8 cellular contexts compared by ENCODE assay signal in genomic region chr6:16514249-16514648, GRCh38.
DNase-seq lines count a peak whose midpoint lies in the region; ATAC-seq and TF ChIP-seq lines count a peak whose summit lies in the region.

No MANE protein-coding gene starts in this region.

- DNase-seq in activated naive CD4-positive, alpha-beta T cell treated with anti-CD3 and anti-CD28 coated beads for 36 hours, result peak; percentile 48
- no peak for DNase-seq in activated naive CD4-positive, alpha-beta T cell treated with anti-CD3 and anti-CD28 coated beads, Interleukin-2, amount 50 U/mL, for 16 hours
- DNase-seq in NCI-H226 (peak; percentile 50), adrenal gland (peak in 1 of 7 donors; percentile 21), hippocampal formation (lab: John Stamatoyannopoulos, UW) (peak; percentile 28 to 72), NK-92 (lab: John Stamatoyannopoulos, UW; ENCODE audit: unreplicated experiment) (no peak), mesenteric fat pad (ENCODE audit: low spot score) (no peak)
- no peak for DNase-seq in stimulated activated naive B cell treated with anti-CD40 and anti-IgM and Interleukin-4, amounts not matched to agents 10 μg/mL and 1 μg/mL and 100 μg/mL, for 72 hours

- no peaks in the 10 kb centered on the region for H3K9me3 ChIP-seq in adrenal gland (replicated peaks in 1 of 3)

- H3K27me3 Mint-ChIP-seq in activated naive CD4-positive, alpha-beta T cell treated with anti-CD3 and anti-CD28 coated beads for 36 hours (ENCODE audit: low read depth), result no peaks in the 10 kb centered on the region
- peaks cover 0 to 7% of the 10 kb centered on the region in 2 donors for H3K27me3 Mint-ChIP-seq in stimulated activated naive B cell treated with anti-CD40 and anti-IgM and Interleukin-4, amounts not matched to agents 10 μg/mL and 1 μg/mL and 100 μg/mL, for 72 hours

- H3K27ac ChIP-seq in adrenal gland, result no peak overlapping the region

- H3K9me3 Mint-ChIP-seq in activated naive CD4-positive, alpha-beta T cell treated with anti-CD3 and anti-CD28 coated beads for 36 hours, result no peaks in the 10 kb centered on the region
- H3K9me3 Mint-ChIP-seq in stimulated activated naive B cell treated with anti-CD40 and anti-IgM and Interleukin-4, amounts not matched to agents 10 μg/mL and 1 μg/mL and 100 μg/mL, for 72 hours, result no peaks in the 10 kb centered on the region

- no peaks in the 10 kb centered on the region for H3K36me3 Mint-ChIP-seq in activated naive CD4-positive, alpha-beta T cell treated with anti-CD3 and anti-CD28 coated beads for 36 hours (ENCODE audit: low read depth)
- peaks cover 46 to 59% of the 10 kb centered on the region in 2 donors for H3K36me3 Mint-ChIP-seq in stimulated activated naive B cell treated with anti-CD40 and anti-IgM and Interleukin-4, amounts not matched to agents 10 μg/mL and 1 μg/mL and 100 μg/mL, for 72 hours

- TF ChIP-seq CTCF in adrenal gland (IDR thresholded peaks at IDR 0.05), result peak; percentile 21 to 68 (median 53)

- peaks cover 0 to 14% of the 10 kb centered on the region in 2 donors for H3K4me1 ChIP-seq in adrenal gland (replicated peaks in 1 of 2)

- H3K36me3 ChIP-seq in adrenal gland (replicated peaks in 1 of 2), result no peaks in the 10 kb centered on the region

- CTCF ChIA-PET in activated naive CD4-positive, alpha-beta T cell treated with anti-CD3 and anti-CD28 coated beads for 36 hours (lab: Charles Lee), result interaction anchor here (0.7 to 7.9 kb wide), 18 partner anchors 7 to 306 kb away, joined by 3 to 87 read pairs (median 5); partner anchors contain the start of gene ATXN1

- peak; percentile 24 to 49 for ATAC-seq in stimulated activated naive B cell treated with anti-CD40 and anti-IgM and Interleukin-4, amounts not matched to agents 10 μg/mL and 1 μg/mL and 100 μg/mL, for 72 hours (replicated peaks)

- no peak for TF ChIP-seq POLR2A in adrenal gland (IDR thresholded peaks at IDR 0.05)

- H3K4me3 ChIP-seq in adrenal gland, result no peak overlapping the region

- H3K4me1 Mint-ChIP-seq in activated naive CD4-positive, alpha-beta T cell treated with anti-CD3 and anti-CD28 coated beads for 36 hours (ENCODE audit: low read depth), result peaks cover 53% of the 10 kb centered on the region
- peaks cover 50 to 65% of the 10 kb centered on the region in 2 donors for H3K4me1 Mint-ChIP-seq in stimulated activated naive B cell treated with anti-CD40 and anti-IgM and Interleukin-4, amounts not matched to agents 10 μg/mL and 1 μg/mL and 100 μg/mL, for 72 hours

- intact Hi-C loops in activated naive CD4-positive, alpha-beta T cell treated with anti-CD3 and anti-CD28 coated beads for 36 hours (cut with micrococcal nuclease), result loop anchor here (2.0 to 10.0 kb wide), 3 partner anchors 78 to 571 kb away; no protein-coding TSS in a partner anchor
- intact Hi-C loops in adrenal gland (cut with DNase I), result loop anchor here (5.0 to 10.0 kb wide), 2 partner anchors 243 to 251 kb away; partner anchors contain the start of gene ATXN1 (in 1 of the 2)

- 32 to 45% (median 40%) methylated on average over 8 of the region's 8 CpGs for WGBS in adrenal gland, 4 donors

- no peak overlapping the region for H3K27ac Mint-ChIP-seq in activated naive CD4-positive, alpha-beta T cell treated with anti-CD3 and anti-CD28 coated beads for 36 hours
- H3K27ac Mint-ChIP-seq in stimulated activated naive B cell treated with anti-CD40 and anti-IgM and Interleukin-4, amounts not matched to agents 10 μg/mL and 1 μg/mL and 100 μg/mL, for 72 hours, result peak overlapping the region; percentile 49

- no peaks in the 10 kb centered on the region for H3K27me3 ChIP-seq in adrenal gland

- no peak overlapping the region for H3K4me3 Mint-ChIP-seq in activated naive CD4-positive, alpha-beta T cell treated with anti-CD3 and anti-CD28 coated beads for 36 hours
- H3K4me3 Mint-ChIP-seq in stimulated activated naive B cell treated with anti-CD40 and anti-IgM and Interleukin-4, amounts not matched to agents 10 μg/mL and 1 μg/mL and 100 μg/mL, for 72 hours, result no peak overlapping the region

Comparison
In these comparisons a context has a peak if more than half of its experiments do, and no peak if none do; other contexts are left out.
1. DNase-seq: peak in activated naive CD4-positive, alpha-beta T cell treated with anti-CD3 and anti-CD28 coated beads for 36 hours (single experiment), NCI-H226 (single experiment) and hippocampal formation (2 of 2); none in activated naive CD4-positive, alpha-beta T cell treated with anti-CD3 and anti-CD28 coated beads, Interleukin-2, amount 50 U/mL, for 16 hours (single experiment), stimulated activated naive B cell treated with anti-CD40 and anti-IgM and Interleukin-4, amounts not matched to agents 10 μg/mL and 1 μg/mL and 100 μg/mL, for 72 hours (single experiment), NK-92 (single experiment) and mesenteric fat pad (single experiment).